1 cellular context compared by ENCODE assay signal in genomic region chr4:52712172-52712990, GRCh38.
TF ChIP-seq lines count a peak whose summit lies in the region.

No MANE protein-coding gene starts in this region.

TF ChIP-seq in GM23338, 12 proteins besides CTCF, POLR2A, EP300 and RAD21 (continued from another document):
- TF ChIP-seq EZH2phosphoT487 (IDR thresholded peaks at IDR 0.05; ENCODE audit: unreplicated experiment) (no peak), JUNB (IDR thresholded peaks at IDR 0.05; ENCODE audit: unreplicated experiment) (no peak)
- TF ChIP-seq, protein P1, sequence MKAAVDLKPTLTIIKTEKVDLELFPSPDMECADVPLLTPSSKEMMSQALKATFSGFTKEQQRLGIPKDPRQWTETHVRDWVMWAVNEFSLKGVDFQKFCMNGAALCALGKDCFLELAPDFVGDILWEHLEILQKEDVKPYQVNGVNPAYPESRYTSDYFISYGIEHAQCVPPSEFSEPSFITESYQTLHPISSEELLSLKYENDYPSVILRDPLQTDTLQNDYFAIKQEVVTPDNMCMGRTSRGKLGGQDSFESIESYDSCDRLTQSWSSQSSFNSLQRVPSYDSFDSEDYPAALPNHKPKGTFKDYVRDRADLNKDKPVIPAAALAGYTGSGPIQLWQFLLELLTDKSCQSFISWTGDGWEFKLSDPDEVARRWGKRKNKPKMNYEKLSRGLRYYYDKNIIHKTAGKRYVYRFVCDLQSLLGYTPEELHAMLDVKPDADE (IDR thresholded peaks at IDR 0.05): peak; percentile 67
